ENCODE assay signal across 25 cellular contexts in the genomic region with DNA sequence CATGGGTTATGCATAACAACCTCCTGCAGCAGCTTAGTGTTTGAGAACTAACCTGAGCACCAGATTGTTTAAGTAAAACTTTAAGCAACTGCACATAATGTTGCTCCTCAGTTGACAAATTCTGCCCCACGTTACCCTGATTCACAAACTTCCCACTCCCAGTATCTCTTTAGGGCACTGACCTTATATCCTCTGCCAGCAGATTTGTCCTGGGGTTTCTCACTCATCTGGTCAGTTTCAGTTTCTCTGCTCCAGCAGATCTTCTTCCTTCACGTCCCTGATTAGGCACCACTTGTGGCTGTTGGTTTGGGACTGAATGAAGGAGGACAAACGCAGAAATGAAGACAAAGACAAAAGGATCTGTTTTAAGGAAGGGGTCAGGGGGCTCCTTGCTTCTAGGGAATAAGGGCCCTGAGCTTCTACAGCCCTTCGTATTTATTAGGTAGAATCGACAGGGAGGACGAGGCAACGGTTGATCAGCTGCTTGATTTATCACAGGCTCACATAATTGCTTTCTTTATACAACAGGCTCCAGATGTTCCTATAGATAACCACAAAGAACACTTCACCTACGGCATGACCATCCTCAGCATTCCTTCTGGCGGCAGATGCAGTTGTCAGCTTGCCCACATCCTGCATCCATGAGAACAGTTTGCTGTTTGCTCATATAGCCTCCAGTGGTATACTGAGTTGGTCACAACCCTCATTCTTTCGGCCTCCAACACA. TPM values are rescaled to one million over a fixed set of nuclear protein-coding genes. Genes with fewer than 3 reads are reported as not detected.
A peak's percentile ranks its signal among the peaks of the same experiment; 100 is the strongest.
DNase-seq lines count a peak whose midpoint lies in the region; TF ChIP-seq lines count a peak whose summit lies in the region.
"Had no signal": no experiment of that assay in that cellular context is flagged by ENCODE, and none has a peak within 500 bp of the region (broad histone marks: within the 10 kb centered on the region; RNA-seq: fewer than 3 reads in every experiment).

No MANE protein-coding gene starts in this region.

- no peak overlapping the region for H4K91ac ChIP-seq in trophoblast cell (ENCODE audit: low read depth, low read length)

- no peaks in the 10 kb centered on the region for H3K79me2 ChIP-seq in trophoblast cell (ENCODE audit: control insufficient read depth, insufficient read depth, low read length, poor library complexity)

- no CpG with 5 or more reads among the region's 10 CpGs for WGBS in trophoblast cell (ENCODE audit: extremely low coverage, insufficient coverage, insufficient read length)
- WGBS in stomach, 5 donors, result 79 to 86% (median 84%) methylated on average over 9 to 10 of the region's 10 CpGs

- H3K36me3 ChIP-seq in trophoblast cell (ENCODE audit: control insufficient read depth in 1 of 2, insufficient read depth in 2 of 2, low read length in 2 of 2), result no peaks in the 10 kb centered on the region
- H3K36me3 ChIP-seq in stomach, result no peaks in the 10 kb centered on the region
- H3K36me3 ChIP-seq: esophagus muscularis mucosa, neutrophil, tibial artery had no signal

- H2AFZ ChIP-seq in trophoblast cell (ENCODE audit: insufficient read depth, low read length, poor library complexity), result no peak overlapping the region

- TF ChIP-seq EP300 in stomach (IDR thresholded peaks at IDR 0.05), result no peak

- peaks cover 8% of the 10 kb centered on the region for H3K9me3 ChIP-seq in trophoblast cell (ENCODE audit: insufficient read depth, low read depth, low read length)
- H3K9me3 ChIP-seq in stomach, result no peaks in the 10 kb centered on the region
- H3K9me3 ChIP-seq: body of pancreas, esophagus muscularis mucosa, neutrophil, psoas muscle, tibial artery had no signal

- H3K14ac ChIP-seq in trophoblast cell (ENCODE audit: low read length), result no peak overlapping the region

- no peak overlapping the region for H4K12ac ChIP-seq in trophoblast cell (ENCODE audit: low read depth, low read length)

- no peak overlapping the region for H4K8ac ChIP-seq in trophoblast cell (ENCODE audit: low read depth, low read length)

- H3K27me3 ChIP-seq in trophoblast cell (ENCODE audit: insufficient read depth, low read length), result no peaks in the 10 kb centered on the region
- peaks cover 0 to 20% (median 0%) of the 10 kb centered on the region in 3 donors for H3K27me3 ChIP-seq in stomach
- H3K27me3 ChIP-seq: body of pancreas, neutrophil had no signal

- no peak for TF ChIP-seq POLR2A in stomach (IDR thresholded peaks at IDR 0.05)

- no peak overlapping the region for H3K4me2 ChIP-seq in trophoblast cell (ENCODE audit: low read length)
- H3K4me2 ChIP-seq: smooth muscle cell had no signal

- H2AK5ac ChIP-seq in trophoblast cell (ENCODE audit: low read length), result no peak overlapping the region

- no peak overlapping the region for H2BK5ac ChIP-seq in trophoblast cell (ENCODE audit: low read depth, low read length, poor library complexity)

- H3K4ac ChIP-seq in trophoblast cell (ENCODE audit: low read depth, low read length), result no peak overlapping the region

- H3K18ac ChIP-seq in trophoblast cell (ENCODE audit: low read length), result no peak overlapping the region

- in situ Hi-C loops in KBM-7 (cut with MboI; ENCODE audit: low pct_unique_long_range_greater_than_20kb, low sequenced_read_pairs), result no loop called here

- peak; percentile 36 for DNase-seq in OCI-M1 (lab: John Stamatoyannopoulos, UW)
- DNase-seq in epithelial cell of prostate (ENCODE audit: low read depth, low spot score), result no peak
- DNase-seq in trophoblast cell, result peak; percentile 89 to 92
- no peak for DNase-seq in NCI-H446 treated with DMSO at 0.1 percent for 48 hours (lab: John Stamatoyannopoulos, UW)
- DNase-seq in stomach, result no peak
- DNase-seq in KBM-7, result no peak
- DNase-seq: activated CD8-positive, alpha-beta T cell treated with anti-CD3 and anti-CD28 coated beads, Interleukin-2, amount 10 ng/mL, durations not matched to agents 7 days and 5 days; activated gamma-delta T cell treated with Interleukin-2 at 50 U/mL for 16 hours; activated T-cell treated with anti-CD3 and anti-CD28 coated beads, Interleukin-2, amount 50 U/mL, for 1 hour; body of pancreas; CD4-positive, alpha-beta T cell; effector memory CD4-positive, alpha-beta T cell; GDM1; H7; kidney; NCI-H1436; NCI-H526; psoas muscle; stimulated activated CD4-positive, alpha-beta T cell treated with anti-CD3 and anti-CD28 coated beads, Interleukin-2, amount 100 ng/mL, for 48 hours; SW 1271; tibial artery had no signal

- no peak overlapping the region for H2BK120ac ChIP-seq in trophoblast cell (ENCODE audit: insufficient read depth, low read length, poor library complexity)

- H3K79me1 ChIP-seq in trophoblast cell (ENCODE audit: low read length), result no peaks in the 10 kb centered on the region

- no peak overlapping the region for H3K23ac ChIP-seq in trophoblast cell (ENCODE audit: low read length)

- intact Hi-C loops in stomach (cut with DNase I; ENCODE audit: low total_unique reads), result no loop called here

- H3K4me3 ChIP-seq in trophoblast cell (ENCODE audit: low read depth, low read length), result no peak overlapping the region
- no peak overlapping the region for H3K4me3 ChIP-seq in stomach
- H3K4me3 ChIP-seq: body of pancreas, esophagus muscularis mucosa, lung, psoas muscle, smooth muscle cell, tibial artery had no signal

- no peak overlapping the region for H3K9ac ChIP-seq in trophoblast cell (ENCODE audit: low read length)

- no peak overlapping the region for H2BK12ac ChIP-seq in trophoblast cell (ENCODE audit: low read length)

- peak overlapping the region; percentile 5 for H3K27ac ChIP-seq in epithelial cell of prostate
- no peak overlapping the region for H3K27ac ChIP-seq in trophoblast cell (ENCODE audit: low read depth, low read length)
- H3K27ac ChIP-seq in stomach, result no peak overlapping the region
- H3K27ac ChIP-seq: body of pancreas, esophagus muscularis mucosa, neutrophil, psoas muscle, tibial artery had no signal

- no peak for TF ChIP-seq CTCF in stomach (IDR thresholded peaks at IDR 0.05)

- no peaks in the 10 kb centered on the region for H3K4me1 ChIP-seq in trophoblast cell (ENCODE audit: control insufficient read depth in 1 of 2, insufficient read depth in 2 of 2, low read length in 2 of 2)
- H3K4me1 ChIP-seq in stomach, result peaks cover 0 to 5% (median 2%) of the 10 kb centered on the region in 4 donors
- H3K4me1 ChIP-seq: body of pancreas, psoas muscle had no signal

RNA-seq across cellular contexts. Expression of gene ZNF689, which starts 13.5 kb away (rescaled TPM):
- 5.8 and 5.9 TPM in 2 replicates for polyA plus RNA-seq in trophoblast cell (2013)
- 10 to 100 TPM in 2 of 5 donors, 1 to 10 TPM in 2, under 1 TPM in 1; 0.58 to 86.4 (median 7.1) TPM for total RNA-seq in stomach
- 1 to 10 TPM; 2.0 to 4.4 (median 3.1) TPM for polyA plus RNA-seq in stomach

RNA-seq across cellular contexts. Expression of gene PRR14, which starts 27.0 kb away (rescaled TPM):
- polyA plus RNA-seq in trophoblast cell (2013), result 32.0 and 33.1 TPM in 2 replicates
- 100 to 1,000 TPM in 2 of 5 donors, 10 to 100 TPM in 2, 1 to 10 TPM in 1; 9.0 to 123 (median 93.9) TPM for total RNA-seq in stomach
- 10 to 100 TPM; 69.8 to 79.7 (median 79.6) TPM for polyA plus RNA-seq in stomach

RNA-seq across cellular contexts. Expression of gene FBRS, which starts 34.5 kb away (rescaled TPM):
- 128 and 134 TPM in 2 replicates for polyA plus RNA-seq in trophoblast cell (2013)
- 100 to 1,000 TPM in 1 of 5 donors, 10 to 100 TPM in 4; 20.4 to 185 (median 28.6) TPM for total RNA-seq in stomach
- polyA plus RNA-seq in stomach, result 10 to 100 TPM; 19.7 to 35.9 (median 24.0) TPM

RNA-seq across cellular contexts. Expression of gene ZNF785, which starts 38.2 kb away (rescaled TPM):
- polyA plus RNA-seq in trophoblast cell (2013), result 5.0 and 5.2 TPM in 2 replicates
- 10 to 100 TPM in 3 of 5 donors, 1 to 10 TPM in 2; 7.8 to 49.0 (median 10.3) TPM for total RNA-seq in stomach
- polyA plus RNA-seq in stomach, result 1 to 10 TPM; 3.8 to 5.4 (median 4.6) TPM

RNA-seq across cellular contexts. Expression of gene ZNF688, which starts 52.2 kb away (rescaled TPM):
- 3.5 and 4.1 TPM in 2 replicates for polyA plus RNA-seq in trophoblast cell (2013)
- 100 to 1,000 TPM in 1 of 5 donors, 10 to 100 TPM in 3, 1 to 10 TPM in 1; 9.4 to 123 (median 18.3) TPM for total RNA-seq in stomach
- polyA plus RNA-seq in stomach, result 10 to 100 TPM; 25.2 to 26.1 (median 25.3) TPM

Comparison
In these comparisons a context has a peak if more than half of its experiments do, and no peak if none do; other contexts are left out.
1. DNase-seq: peak in OCI-M1 (single experiment) and trophoblast cell (2 of 2); none in epithelial cell of prostate (single experiment), NCI-H446 treated with DMSO at 0.1 percent for 48 hours (single experiment), stomach (single experiment) and KBM-7 (single experiment).